ENCODE assay signal across 8 cellular contexts in genomic region chr11:131302831-131303230, GRCh38.
"Had no signal": no experiment of that assay in that cellular context is flagged by ENCODE, and none has a peak within 500 bp of the region (broad histone marks: within the 10 kb centered on the region; RNA-seq: fewer than 3 reads in every experiment).

No MANE protein-coding gene starts in this region.

- DNase-seq: activated naive CD4-positive, alpha-beta T cell treated with anti-CD3 and anti-CD28 coated beads, Interleukin-2, amount 50 U/mL, for 16 hours; activated T-cell treated with anti-CD3 and anti-CD28 coated beads, Interleukin-2, amount 50 U/mL, for 1 hour; amygdala; immature natural killer cell; left cardiac atrium; naive thymus-derived CD4-positive, alpha-beta T cell; T-helper 2 cell; transverse colon had no signal
